ENCODE assay signal across 8 cellular contexts in the genomic region with DNA sequence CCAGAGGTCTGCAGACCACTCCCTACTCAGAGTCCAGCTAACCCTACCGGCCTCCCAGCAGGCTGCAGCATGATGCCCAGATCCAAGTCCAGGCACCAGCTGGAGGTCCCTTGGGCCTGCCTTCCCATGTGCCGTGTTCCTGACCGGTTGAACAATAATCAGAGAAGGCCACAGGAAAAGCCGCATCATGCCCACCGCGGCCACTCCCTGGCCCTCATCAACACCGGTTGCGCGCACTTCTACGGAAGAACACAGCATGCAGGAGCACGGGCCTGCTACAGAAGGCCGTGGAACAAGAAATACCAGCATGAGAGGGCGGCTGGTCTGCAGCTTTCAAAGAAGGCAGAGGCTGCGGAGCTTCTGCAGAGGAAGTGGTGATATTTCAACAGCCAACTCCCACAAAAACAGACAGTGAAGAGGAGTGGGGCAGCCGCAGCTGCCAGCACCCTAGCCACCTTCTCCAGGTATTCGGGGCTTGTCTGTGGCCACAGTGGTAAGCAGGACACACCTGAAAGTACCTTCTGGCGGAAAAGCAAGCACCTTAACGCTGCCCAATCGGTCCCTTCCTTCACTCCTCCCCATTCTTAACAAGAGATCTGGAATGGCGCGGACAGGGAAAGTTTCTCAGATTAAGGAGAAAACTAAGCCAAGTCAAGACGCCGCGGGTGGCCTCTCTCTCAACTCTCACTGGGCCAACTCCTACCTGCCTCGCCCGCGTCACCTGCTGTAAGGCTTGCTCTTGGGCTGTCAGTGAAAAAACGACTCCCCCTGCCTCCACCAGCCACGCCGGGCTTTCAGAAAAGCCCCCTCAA. TPM values are rescaled to one million over a fixed set of nuclear protein-coding genes. Genes with fewer than 3 reads are reported as not detected.
DNase-seq lines count a peak whose midpoint lies in the region; ATAC-seq, FAIRE-seq and TF ChIP-seq lines count a peak whose summit lies in the region.

No MANE protein-coding gene starts in this region.

- ATAC-seq in memory B cell (ENCODE audit: low read depth), result no peak
- no peak for ATAC-seq in HG02884 (IDR thresholded peaks at IDR 0.05; ENCODE audit: unreplicated experiment)
- no peak for ATAC-seq in GM18873 (IDR thresholded peaks at IDR 0.05; ENCODE audit: low FRiP score, unreplicated experiment)
- no peak for ATAC-seq in HG02981 (IDR thresholded peaks at IDR 0.05; ENCODE audit: unreplicated experiment)

- no peaks in the 10 kb centered on the region for H3K36me3 ChIP-seq in HEK293 (ENCODE audit: control insufficient read depth in 2 of 2, insufficient read depth in 1 of 2, low read length in 2 of 2)

- H3K4me1 Mint-ChIP-seq in activated T-helper 2 cell treated with anti-CD3 and anti-CD28 coated beads, Interferon-gamma antibody, Interleukin-2, Interleukin-4, amounts not matched to agents 10 μg/mL and 5 μg/mL and 100 μg/mL, durations not matched to agents 14 hours and 24 hours and 36 hours (ENCODE audit: low read depth), result peaks cover 10% of the 10 kb centered on the region
- H3K4me1 Mint-ChIP-seq in memory B cell, result peaks cover 7% of the 10 kb centered on the region

- CTCF ChIA-PET in AG04450 (lab: Charles Lee) (interaction anchor here (0.6 kb wide), 1 partner anchor 18 kb away, joined by 5 read pairs; no protein-coding TSS in a partner anchor), HEK293 (lab: Yijun Ruan, JAX) (no interaction called here)

- H3K9me3 ChIP-seq in AG04450 (ENCODE audit: control insufficient read depth, insufficient read depth, low read length) (no peaks in the 10 kb centered on the region), HEK293 (ENCODE audit: control insufficient read depth, insufficient read depth, low read depth, low read length) (no peaks in the 10 kb centered on the region)

- peaks cover 63% of the 10 kb centered on the region for H3K27me3 Mint-ChIP-seq in activated T-helper 2 cell treated with anti-CD3 and anti-CD28 coated beads, Interferon-gamma antibody, Interleukin-2, Interleukin-4, amounts not matched to agents 10 μg/mL and 5 μg/mL and 100 μg/mL, durations not matched to agents 14 hours and 24 hours and 36 hours (ENCODE audit: low read depth)
- H3K27me3 Mint-ChIP-seq in memory B cell, result peaks cover 24% of the 10 kb centered on the region

- no peaks in the 10 kb centered on the region for H3K9me3 Mint-ChIP-seq in activated T-helper 2 cell treated with anti-CD3 and anti-CD28 coated beads, Interferon-gamma antibody, Interleukin-2, Interleukin-4, amounts not matched to agents 10 μg/mL and 5 μg/mL and 100 μg/mL, durations not matched to agents 14 hours and 24 hours and 36 hours
- peaks cover 9% of the 10 kb centered on the region for H3K9me3 Mint-ChIP-seq in memory B cell

- DNase-seq in AG04450 (ENCODE audit: low read depth, low spot score) (no peak), memory B cell (ENCODE audit: low spot score in 2 of 2) (no peak), frontal cortex (ENCODE audit: low spot score in 2 of 2) (no peak)
- DNase-seq in activated T-helper 2 cell treated with anti-CD3 and anti-CD28 coated beads, Interferon-gamma antibody, Interleukin-2, Interleukin-4, amounts not matched to agents 10 μg/mL and 5 μg/mL and 100 μg/mL, durations not matched to agents 14 hours and 24 hours and 36 hours (ENCODE audit: low spot score), result no peak

- intact Hi-C loops in activated T-helper 2 cell treated with anti-CD3 and anti-CD28 coated beads, Interferon-gamma antibody, Interleukin-2, Interleukin-4, amounts not matched to agents 10 μg/mL and 5 μg/mL and 100 μg/mL, durations not matched to agents 14 hours and 24 hours and 36 hours (cut with micrococcal nuclease), result loop anchor here (5.0 kb wide), 1 partner anchor 738 kb away; a partner anchor contains a TSS

- H3K4me1 ChIP-seq in HEK293 (ENCODE audit: control insufficient read depth, insufficient read depth, low read length), result no peaks in the 10 kb centered on the region; the same call in 1 of the 2 replicates

- peak overlapping the region; percentile 64 for H3K4me3 Mint-ChIP-seq in activated T-helper 2 cell treated with anti-CD3 and anti-CD28 coated beads, Interferon-gamma antibody, Interleukin-2, Interleukin-4, amounts not matched to agents 10 μg/mL and 5 μg/mL and 100 μg/mL, durations not matched to agents 14 hours and 24 hours and 36 hours (ENCODE audit: low read depth)
- peak overlapping the region; percentile 33 for H3K4me3 Mint-ChIP-seq in memory B cell

- POLR2A ChIA-PET in AG04450 (lab: Yijun Ruan, JAX), result no interaction called here
- POLR2A ChIA-PET in HEK293 (lab: Yijun Ruan, JAX), result no interaction called here

- H3K27ac ChIP-seq in AG04450 (ENCODE audit: low read depth, low read length) (no peak overlapping the region), HEK293 (ENCODE audit: extremely low read depth, low read depth, low read length) (no peak overlapping the region)

- no peaks in the 10 kb centered on the region for H3K36me3 Mint-ChIP-seq in activated T-helper 2 cell treated with anti-CD3 and anti-CD28 coated beads, Interferon-gamma antibody, Interleukin-2, Interleukin-4, amounts not matched to agents 10 μg/mL and 5 μg/mL and 100 μg/mL, durations not matched to agents 14 hours and 24 hours and 36 hours (ENCODE audit: low read depth)
- peaks cover 4% of the 10 kb centered on the region for H3K36me3 Mint-ChIP-seq in memory B cell

- no peak overlapping the region for H3K27ac Mint-ChIP-seq in activated T-helper 2 cell treated with anti-CD3 and anti-CD28 coated beads, Interferon-gamma antibody, Interleukin-2, Interleukin-4, amounts not matched to agents 10 μg/mL and 5 μg/mL and 100 μg/mL, durations not matched to agents 14 hours and 24 hours and 36 hours
- no peak overlapping the region for H3K27ac Mint-ChIP-seq in memory B cell

- peak overlapping the region; percentile 27 for H3K4me3 ChIP-seq in AG04450 (ENCODE audit: low read depth, low read length)
- H3K4me3 ChIP-seq in HEK293 (ENCODE audit: low read depth, low read length), result peak overlapping the region; percentile 48

- FAIRE-seq in frontal cortex (lab: Jason Lieb, UNC), result no peak

- H3K27me3 ChIP-seq in AG04450 (ENCODE audit: control insufficient read depth, insufficient read depth, low read length), result peaks cover 31% of the 10 kb centered on the region

- TF ChIP-seq CTCF in AG04450 (IDR thresholded peaks at IDR 0.05; ENCODE audit: low read depth, low read length), result no peak
- no peak for TF ChIP-seq CTCF in HEK293 (tag by site-specific recombination; IDR thresholded peaks at IDR 0.05)

TF ChIP-seq in HEK293, 187 proteins besides CTCF, POLR2A, EP300 and RAD21:
- TF ChIP-seq ZNF341 (tag by site-specific recombination; IDR thresholded peaks at IDR 0.05; ENCODE audit: low read depth) (peak; percentile 67), EGR2 (tag by site-specific recombination; IDR thresholded peaks at IDR 0.05; ENCODE audit: low read depth) (0 out of 2 replicates have a peak, but pooled peaks have one; percentile 17), ZIC2 (tag by site-specific recombination; IDR thresholded peaks at IDR 0.05) (peak; percentile 7; the same call in 1 of the 2 replicates), PRDM1 (tag by site-specific recombination; IDR thresholded peaks at IDR 0.05) (peak; percentile 95), ZNF561 (tag by site-specific recombination; IDR thresholded peaks at IDR 0.05; ENCODE audit: borderline replicate concordance) (no peak)

RNA-seq across cellular contexts. Expression of a gene that starts 1.5 kb away (rescaled TPM):
- 1.0 and 1.1 TPM in 2 replicates for polyA plus RNA-seq in AG04450 (2011; rRNA removed)
- 2.0 and 2.6 TPM in 2 replicates for polyA minus RNA-seq in AG04450 (2011; rRNA and poly(A)+ RNA removed)
- total RNA-seq in activated T-helper 2 cell treated with anti-CD3 and anti-CD28 coated beads, Interferon-gamma antibody, Interleukin-2, Interleukin-4, amounts not matched to agents 10 μg/mL and 5 μg/mL and 100 μg/mL, durations not matched to agents 14 hours and 24 hours and 36 hours, result not detected in 2 replicates
- 15.9 TPM for total RNA-seq in frontal cortex

Comparison
In these comparisons a context has a peak if more than half of its experiments do, and no peak if none do; other contexts are left out.
1. RNA of a gene that starts 1.5 kb away (total RNA-seq): 15.9 TPM in frontal cortex (single experiment); not detected in activated T-helper 2 cell treated with anti-CD3 and anti-CD28 coated beads, Interferon-gamma antibody, Interleukin-2, Interleukin-4, amounts not matched to agents 10 μg/mL and 5 μg/mL and 100 μg/mL, durations not matched to agents 14 hours and 24 hours and 36 hours; every median in the first group is over 10 times any median in the second.